ENCODE assay signal across 12 cellular contexts in genomic region chr2:118668431-118669424, GRCh38.
A peak's percentile ranks its signal among the peaks of the same experiment; 100 is the strongest.
DNase-seq lines count a peak whose midpoint lies in the region; ATAC-seq and TF ChIP-seq lines count a peak whose summit lies in the region.
"Had no signal": no experiment of that assay in that cellular context is flagged by ENCODE, and none has a peak within 500 bp of the region (broad histone marks: within the 10 kb centered on the region; RNA-seq: fewer than 3 reads in every experiment).

No MANE protein-coding gene starts in this region.

- no peak overlapping the region for H3K4me3 Mint-ChIP-seq in T-helper 2 cell treated with Interferon-gamma antibody and Interleukin-4, amounts not matched to agents 5 μg/mL and 100 μg/mL, for 36 hours
- H3K4me3 Mint-ChIP-seq: activated CD8-positive, alpha-beta memory T cell treated with anti-CD3 and anti-CD28 coated beads, Interleukin-2, amount 10 ng/mL, durations not matched to agents 7 days and 5 days had no signal

- H3K36me3 Mint-ChIP-seq in T-helper 2 cell treated with Interferon-gamma antibody and Interleukin-4, amounts not matched to agents 5 μg/mL and 100 μg/mL, for 36 hours (ENCODE audit: low read depth) = no peaks in the 10 kb centered on the region
- H3K36me3 Mint-ChIP-seq: activated CD8-positive, alpha-beta memory T cell treated with anti-CD3 and anti-CD28 coated beads, Interleukin-2, amount 10 ng/mL, durations not matched to agents 7 days and 5 days had no signal

- POLR2A ChIA-PET in RWPE1 (lab: Yijun Ruan, JAX; ENCODE audit: low non-redundant PET) = no interaction called here

- H3K27ac ChIP-seq in RWPE1 = peak overlapping the region; percentile 80
- H3K27ac ChIP-seq: SK-N-MC, testis had no signal

- CTCF ChIA-PET in RWPE1 (lab: Yijun Ruan, JAX) = no interaction called here

- no peak for ATAC-seq in HG02623 (IDR thresholded peaks at IDR 0.05; ENCODE audit: unreplicated experiment)
- ATAC-seq: activated CD8-positive, alpha-beta memory T cell treated with anti-CD3 and anti-CD28 coated beads, Interleukin-2, amount 10 ng/mL, durations not matched to agents 7 days and 5 days had no signal

- DNase-seq in ELF-1 (ENCODE audit: low read depth, low spot score) (peak; percentile 13), RWPE1 (ENCODE audit: low spot score) (peak; percentile 75), fibroblast of the conjunctiva (ENCODE audit: low read depth) (peak; percentile 93), renal cortical epithelial cell (ENCODE audit: low read depth) (peak; percentile 36), NCI-H1694 (lab: John Stamatoyannopoulos, UW) (no peak), activated T-cell treated with anti-CD3 and anti-CD28 coated beads for 4 hours (no peak)
- no peak for DNase-seq in T-helper 2 cell treated with Interferon-gamma antibody and Interleukin-4, amounts not matched to agents 5 μg/mL and 100 μg/mL, for 36 hours (ENCODE audit: low spot score)
- DNase-seq: activated CD8-positive, alpha-beta memory T cell treated with anti-CD3 and anti-CD28 coated beads, Interleukin-2, amount 10 ng/mL, durations not matched to agents 7 days and 5 days; NCI-H1930; testis had no signal

- H3K4me1 Mint-ChIP-seq in T-helper 2 cell treated with Interferon-gamma antibody and Interleukin-4, amounts not matched to agents 5 μg/mL and 100 μg/mL, for 36 hours (ENCODE audit: low read depth) = no peaks in the 10 kb centered on the region
- H3K4me1 Mint-ChIP-seq: activated CD8-positive, alpha-beta memory T cell treated with anti-CD3 and anti-CD28 coated beads, Interleukin-2, amount 10 ng/mL, durations not matched to agents 7 days and 5 days had no signal

- no peaks in the 10 kb centered on the region for H3K27me3 Mint-ChIP-seq in T-helper 2 cell treated with Interferon-gamma antibody and Interleukin-4, amounts not matched to agents 5 μg/mL and 100 μg/mL, for 36 hours (ENCODE audit: low read depth)
- H3K27me3 Mint-ChIP-seq: activated CD8-positive, alpha-beta memory T cell treated with anti-CD3 and anti-CD28 coated beads, Interleukin-2, amount 10 ng/mL, durations not matched to agents 7 days and 5 days had no signal

- no peak overlapping the region for H3K27ac Mint-ChIP-seq in T-helper 2 cell treated with Interferon-gamma antibody and Interleukin-4, amounts not matched to agents 5 μg/mL and 100 μg/mL, for 36 hours
- H3K27ac Mint-ChIP-seq: activated CD8-positive, alpha-beta memory T cell treated with anti-CD3 and anti-CD28 coated beads, Interleukin-2, amount 10 ng/mL, durations not matched to agents 7 days and 5 days had no signal

- TF ChIP-seq CTCF in RWPE1 (conservative IDR thresholded peaks at IDR 0.05; ENCODE audit: low read depth) = no peak

- no peaks in the 10 kb centered on the region for H3K9me3 Mint-ChIP-seq in T-helper 2 cell treated with Interferon-gamma antibody and Interleukin-4, amounts not matched to agents 5 μg/mL and 100 μg/mL, for 36 hours

Comparison
In these comparisons a context has a peak if more than half of its experiments do, and no peak if none do; other contexts are left out.
1. DNase-seq: peak in ELF-1 (single experiment), RWPE1 (single experiment), fibroblast of the conjunctiva (single experiment) and renal cortical epithelial cell (single experiment); none in NCI-H1694 (single experiment), T-helper 2 cell treated with Interferon-gamma antibody and Interleukin-4, amounts not matched to agents 5 μg/mL and 100 μg/mL, for 36 hours (single experiment) and activated T-cell treated with anti-CD3 and anti-CD28 coated beads for 4 hours (single experiment).